ENCODE assay signal across 15 cellular contexts in the genomic region with DNA sequence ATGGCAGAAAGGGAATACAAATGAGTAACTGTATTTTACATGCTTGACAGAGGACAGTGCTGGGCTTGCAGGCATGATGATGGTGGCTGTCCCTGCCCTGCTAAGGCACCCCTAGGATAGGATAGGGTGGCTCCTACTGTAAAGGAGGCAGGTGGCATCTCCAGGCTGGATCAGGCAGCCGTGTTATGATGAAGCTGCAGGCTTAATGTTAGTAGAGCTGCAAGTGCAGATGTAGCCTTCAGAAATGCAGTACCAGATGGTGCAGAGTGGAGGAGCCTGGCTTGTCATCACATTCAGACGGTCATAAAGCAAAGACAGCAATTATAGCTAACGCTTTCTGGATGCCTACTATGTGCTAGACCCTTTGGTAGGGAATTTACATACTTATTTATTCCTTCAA.
"Had no signal": no experiment of that assay in that cellular context is flagged by ENCODE, and none has a peak within 500 bp of the region (broad histone marks: within the 10 kb centered on the region; RNA-seq: fewer than 3 reads in every experiment).

No MANE protein-coding gene starts in this region.

- H3K9me3 ChIP-seq: esophagus muscularis mucosa, right lobe of liver, spleen, tibial nerve had no signal

- H3K4me3 ChIP-seq: esophagus muscularis mucosa, lung, right lobe of liver, spleen, tibial nerve had no signal

- H3K36me3 ChIP-seq: esophagus muscularis mucosa, right lobe of liver, spleen, tibial nerve had no signal

- DNase-seq: activated CD4-positive, alpha-beta T cell treated with anti-CD3 and anti-CD28 coated beads, Interleukin-2, amount 50 U/mL, for 4 hours; activated CD4-positive, CD25-positive, alpha-beta regulatory T cell treated with anti-CD3 and anti-CD28 coated beads, Interleukin-2, amount 50 U/mL, for 72 hours; activated CD8-positive, alpha-beta memory T cell treated with anti-CD3 and anti-CD28 coated beads, Interleukin-2, amount 10 ng/mL, durations not matched to agents 7 days and 5 days; activated gamma-delta T cell; activated T-cell treated with anti-CD3 and anti-CD28 coated beads, Interleukin-2, amount 50 U/mL, for 24 hours; hypothalamus; naive thymus-derived CD4-positive, alpha-beta T cell; nucleus accumbens; right lobe of liver; spleen; stimulated activated CD4-positive, alpha-beta T cell treated with anti-CD3 and anti-CD28 coated beads, Interleukin-1b, Interleukin-23, amount 100 ng/mL, for 48 hours had no signal

- ATAC-seq: activated CD8-positive, alpha-beta memory T cell treated with anti-CD3 and anti-CD28 coated beads, Interleukin-2, amount 10 ng/mL, durations not matched to agents 7 days and 5 days; naive thymus-derived CD4-positive, alpha-beta T cell; stimulated activated memory B cell treated with anti-CD40 and anti-IgM and Interleukin-4, amounts not matched to agents 10 μg/mL and 1 μg/mL and 100 μg/mL, for 72 hours had no signal

- H3K27me3 ChIP-seq: esophagus muscularis mucosa, right lobe of liver, tibial nerve had no signal

- H3K27ac ChIP-seq: esophagus muscularis mucosa, right lobe of liver, spleen, tibial nerve had no signal

- H3K4me1 ChIP-seq: right lobe of liver had no signal
